12 cellular contexts compared by ENCODE assay signal in the genomic region with DNA sequence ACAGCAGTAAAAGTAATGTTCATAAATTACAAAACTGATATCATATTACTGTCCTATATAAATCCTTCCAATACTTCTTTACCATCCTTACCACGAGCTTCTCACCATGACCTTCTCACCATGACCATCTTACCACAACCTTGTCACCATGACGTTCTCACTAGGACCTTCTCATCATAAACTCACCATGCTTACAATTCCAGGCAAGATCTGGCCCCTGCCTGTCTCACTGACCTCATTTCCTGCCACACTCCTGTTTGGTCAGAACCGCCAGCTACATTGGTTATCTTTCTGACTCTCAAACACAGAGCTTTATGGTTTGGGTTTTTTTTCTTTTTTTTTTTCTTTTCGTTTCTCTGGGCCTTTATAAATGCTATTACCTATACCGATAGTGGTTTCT.
DNase-seq lines count a peak whose midpoint lies in the region.
"Had no signal": no experiment of that assay in that cellular context is flagged by ENCODE, and none has a peak within 500 bp of the region (broad histone marks: within the 10 kb centered on the region; RNA-seq: fewer than 3 reads in every experiment).

No MANE protein-coding gene starts in this region.

- H3K4me1 Mint-ChIP-seq in stimulated activated naive CD8-positive, alpha-beta T cell treated with anti-CD3 and anti-CD28 coated beads, Interleukin-15, Interleukin-2, amounts not matched to agents 100 ng/mL and 50 ng/mL, for 24 hours (ENCODE audit: low read depth): peaks cover 64% of the 10 kb centered on the region
- H3K4me1 Mint-ChIP-seq: endodermal cell had no signal

- peak overlapping the region; percentile 21 for H3K4me3 Mint-ChIP-seq in stimulated activated naive CD8-positive, alpha-beta T cell treated with anti-CD3 and anti-CD28 coated beads, Interleukin-15, Interleukin-2, amounts not matched to agents 100 ng/mL and 50 ng/mL, for 24 hours
- H3K4me3 Mint-ChIP-seq: endodermal cell had no signal

- no peak overlapping the region for H3K27ac ChIP-seq in effector memory CD4-positive, alpha-beta T cell (ENCODE audit: insufficient read depth, low read length, poor library complexity, severe bottlenecking)
- H3K27ac ChIP-seq: ascending aorta, C4-2B, left ventricle myocardium inferior had no signal

- no peaks in the 10 kb centered on the region for H3K27me3 ChIP-seq in effector memory CD4-positive, alpha-beta T cell (replicated peaks; ENCODE audit: control insufficient read depth, insufficient read depth, low read length, poor library complexity, severe bottlenecking)
- H3K27me3 ChIP-seq: ascending aorta had no signal

- H3K27me3 Mint-ChIP-seq in stimulated activated naive CD8-positive, alpha-beta T cell treated with anti-CD3 and anti-CD28 coated beads, Interleukin-15, Interleukin-2, amounts not matched to agents 100 ng/mL and 50 ng/mL, for 24 hours: no peaks in the 10 kb centered on the region

- DNase-seq in stimulated activated CD4-positive, alpha-beta T cell treated with anti-CD3 and anti-CD28 coated beads, Interleukin-15, amount 100 ng/mL, for 24 hours: peak; percentile 33
- no peak for DNase-seq in stimulated activated CD4-positive, alpha-beta T cell treated with anti-CD3 and anti-CD28 coated beads, Interleukin-4, amount 100 ng/mL, for 1 hour
- DNase-seq in T-helper 9 cell: peak; percentile 35
- peak; percentile 33 to 68 (median 44) for DNase-seq in effector memory CD4-positive, alpha-beta T cell
- DNase-seq in medulla oblongata (ENCODE audit: extremely low spot score): no peak
- DNase-seq in NCI-H2081 (lab: John Stamatoyannopoulos, UW): no peak
- no peak for DNase-seq in activated effector memory CD4-positive, alpha-beta T cell treated with Interleukin-2 at 50 U/mL for 16 hours
- DNase-seq: endodermal cell, left ventricle myocardium inferior had no signal

- H3K4me3 ChIP-seq in effector memory CD4-positive, alpha-beta T cell (ENCODE audit: insufficient read depth, low read depth, low read length, poor library complexity, severe bottlenecking): no peak overlapping the region
- H3K4me3 ChIP-seq: ascending aorta, left ventricle myocardium inferior had no signal

- H3K9me3 ChIP-seq in effector memory CD4-positive, alpha-beta T cell (ENCODE audit: control insufficient read depth, low read length): no peaks in the 10 kb centered on the region
- H3K9me3 ChIP-seq: ascending aorta, left ventricle myocardium inferior had no signal

- H3K36me3 ChIP-seq in effector memory CD4-positive, alpha-beta T cell (ENCODE audit: control insufficient read depth, insufficient read depth, low read length): no peaks in the 10 kb centered on the region
- H3K36me3 ChIP-seq: ascending aorta, left ventricle myocardium inferior had no signal

- H3K9me3 Mint-ChIP-seq in stimulated activated naive CD8-positive, alpha-beta T cell treated with anti-CD3 and anti-CD28 coated beads, Interleukin-15, Interleukin-2, amounts not matched to agents 100 ng/mL and 50 ng/mL, for 24 hours: peaks cover 10% of the 10 kb centered on the region
- H3K9me3 Mint-ChIP-seq: endodermal cell had no signal

- peak overlapping the region; percentile 75 for H3K27ac Mint-ChIP-seq in stimulated activated naive CD8-positive, alpha-beta T cell treated with anti-CD3 and anti-CD28 coated beads, Interleukin-15, Interleukin-2, amounts not matched to agents 100 ng/mL and 50 ng/mL, for 24 hours
- H3K27ac Mint-ChIP-seq: endodermal cell had no signal

- H3K4me1 ChIP-seq in effector memory CD4-positive, alpha-beta T cell (ENCODE audit: control insufficient read depth, insufficient read depth, low read length, poor library complexity, severe bottlenecking): no peaks in the 10 kb centered on the region
- H3K4me1 ChIP-seq: ascending aorta, left ventricle myocardium inferior had no signal

- peaks cover 4% of the 10 kb centered on the region for H3K36me3 Mint-ChIP-seq in stimulated activated naive CD8-positive, alpha-beta T cell treated with anti-CD3 and anti-CD28 coated beads, Interleukin-15, Interleukin-2, amounts not matched to agents 100 ng/mL and 50 ng/mL, for 24 hours (ENCODE audit: low read depth)

Comparison
In these comparisons a context has a peak if more than half of its experiments do, and no peak if none do; other contexts are left out.
1. DNase-seq: peak in stimulated activated CD4-positive, alpha-beta T cell treated with anti-CD3 and anti-CD28 coated beads, Interleukin-15, amount 100 ng/mL, for 24 hours (single experiment), T-helper 9 cell (single experiment) and effector memory CD4-positive, alpha-beta T cell (3 of 3); none in stimulated activated CD4-positive, alpha-beta T cell treated with anti-CD3 and anti-CD28 coated beads, Interleukin-4, amount 100 ng/mL, for 1 hour (single experiment), medulla oblongata (single experiment), NCI-H2081 (0 of 2) and activated effector memory CD4-positive, alpha-beta T cell treated with Interleukin-2 at 50 U/mL for 16 hours (single experiment).